7 cellular contexts compared by ENCODE assay signal in genomic region chr18:6323319-6323889, GRCh38.
"Had no signal": no experiment of that assay in that cellular context is flagged by ENCODE, and none has a peak within 500 bp of the region (broad histone marks: within the 10 kb centered on the region; RNA-seq: fewer than 3 reads in every experiment).

No MANE protein-coding gene starts in this region.

- H2AFZ ChIP-seq: GM23248 had no signal

- H3K4me1 ChIP-seq: HAP-1 had no signal

- H3K36me3 ChIP-seq: HAP-1 had no signal

- H3K9ac ChIP-seq: GM23248 had no signal

- ATAC-seq: HCT116 had no signal

- DNase-seq: GM23248, GOT3, H7, HFFc6 had no signal

- H3K27ac ChIP-seq: GM23248, HL-60 had no signal

- H3K4me3 ChIP-seq: GM23248, HAP-1 had no signal
